Comparison of ENCODE assay signal across 1 cellular context in genomic region chr14:99938896-99939295, GRCh38.
TF ChIP-seq lines count a peak whose summit lies in the region.

No MANE protein-coding gene starts in this region.

TF ChIP-seq in WTC11, 78 proteins besides CTCF, POLR2A, EP300 and RAD21 (continued from another document):
- TF ChIP-seq HMGXB4 (CRISPR knock-in tag; IDR thresholded peaks at IDR 0.05) (no peak), CBFB (CRISPR knock-in tag; IDR thresholded peaks at IDR 0.05; ENCODE audit: low read depth) (no peak), ZNF281 (CRISPR knock-in tag; IDR thresholded peaks at IDR 0.05) (no peak), ETV6 (CRISPR knock-in tag; IDR thresholded peaks at IDR 0.05) (no peak), PREB (CRISPR knock-in tag; IDR thresholded peaks at IDR 0.05; ENCODE audit: borderline replicate concordance) (no peak), TEAD4 (CRISPR knock-in tag; IDR thresholded peaks at IDR 0.05) (no peak), IRF2 (CRISPR knock-in tag; IDR thresholded peaks at IDR 0.05; ENCODE audit: borderline replicate concordance, low read depth) (no peak)
TF ChIP-seq in WTC11: peak in this region for 0.
